ENCODE assay signal across 23 cellular contexts in the genomic region with DNA sequence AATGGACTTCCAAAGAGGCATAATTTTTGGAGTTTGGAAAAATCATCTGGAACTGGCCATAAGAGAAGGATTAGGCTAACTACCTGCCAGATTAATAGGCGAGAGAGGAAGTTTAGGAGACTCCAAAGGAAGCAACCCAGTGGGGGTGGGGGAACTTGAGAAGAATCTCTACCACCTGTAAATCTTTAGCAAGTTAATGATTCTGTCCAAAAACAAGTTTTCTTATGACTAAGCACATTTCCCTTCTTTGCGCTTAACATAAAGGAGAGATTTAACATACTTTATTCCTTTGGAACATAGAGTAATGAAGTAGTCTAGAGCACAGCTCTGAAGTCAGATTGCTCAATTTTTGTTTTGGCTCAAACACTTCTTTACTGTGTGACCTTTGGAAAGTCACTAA. TPM values are rescaled to one million over a fixed set of nuclear protein-coding genes. Genes with fewer than 3 reads are reported as not detected.
"Had no signal": no experiment of that assay in that cellular context is flagged by ENCODE, and none has a peak within 500 bp of the region (broad histone marks: within the 10 kb centered on the region; RNA-seq: fewer than 3 reads in every experiment).

No MANE protein-coding gene starts in this region.

- H3K36me3 ChIP-seq: heart right ventricle, left ventricle myocardium inferior, neural progenitor cell, neutrophil, ovary, spleen, suprapubic skin, thoracic aorta, tibial artery, upper lobe of right lung had no signal

- H3K4me3 ChIP-seq: heart right ventricle, left ventricle myocardium inferior, lung, neural progenitor cell, ovary, skin epidermis, spleen, suprapubic skin, thoracic aorta, tibial artery, upper lobe of right lung had no signal

- H2AFZ ChIP-seq: neural progenitor cell had no signal

- H3K9me3 ChIP-seq: left ventricle myocardium inferior, neutrophil, ovary, suprapubic skin, thoracic aorta, tibial artery, upper lobe of right lung had no signal

- H3K9ac ChIP-seq: neural progenitor cell had no signal

- DNase-seq: heart right ventricle; hippocampal formation; kidney; left ventricle myocardium inferior; naive thymus-derived CD8-positive, alpha-beta T cell; occipital lobe; ovary; retina; right cardiac atrium; spleen; stimulated activated CD4-positive, alpha-beta T cell treated with anti-CD3 and anti-CD28 coated beads, Interleukin-4, amount 100 ng/mL, for 24 hours; stimulated activated naive CD4-positive, alpha-beta T cell; tibial artery; trophoblast cell; upper lobe of right lung had no signal

- H3K4me1 ChIP-seq: heart right ventricle, left ventricle myocardium inferior, spleen, suprapubic skin, tibial artery, upper lobe of right lung had no signal

- H3K27me3 ChIP-seq: heart right ventricle, neural progenitor cell, neutrophil, ovary, spleen, suprapubic skin, tibial artery, upper lobe of right lung had no signal

- H3K27ac ChIP-seq: heart right ventricle, left ventricle myocardium inferior, neural progenitor cell, neutrophil, ovary, skin epidermis, spleen, suprapubic skin, thoracic aorta, tibial artery, upper lobe of right lung had no signal

- ATAC-seq: heart right ventricle; naive thymus-derived CD8-positive, alpha-beta T cell; right cardiac atrium; sciatic nerve; stimulated activated effector memory CD8-positive, alpha-beta T cell treated with anti-CD3 and anti-CD28 coated beads, Interleukin-12 subunit alpha, Interleukin-12 subunit beta, amount 100 ng/mL, for 72 hours; upper lobe of right lung had no signal

- H3K4me2 ChIP-seq: neural progenitor cell had no signal

RNA-seq across cellular contexts. Expression of a gene that starts 58.2 kb away (rescaled TPM):
- total RNA-seq: naive thymus-derived CD8-positive, alpha-beta T cell had no signal
